Comparison of ENCODE assay signal across 28 cellular contexts in the genomic region with DNA sequence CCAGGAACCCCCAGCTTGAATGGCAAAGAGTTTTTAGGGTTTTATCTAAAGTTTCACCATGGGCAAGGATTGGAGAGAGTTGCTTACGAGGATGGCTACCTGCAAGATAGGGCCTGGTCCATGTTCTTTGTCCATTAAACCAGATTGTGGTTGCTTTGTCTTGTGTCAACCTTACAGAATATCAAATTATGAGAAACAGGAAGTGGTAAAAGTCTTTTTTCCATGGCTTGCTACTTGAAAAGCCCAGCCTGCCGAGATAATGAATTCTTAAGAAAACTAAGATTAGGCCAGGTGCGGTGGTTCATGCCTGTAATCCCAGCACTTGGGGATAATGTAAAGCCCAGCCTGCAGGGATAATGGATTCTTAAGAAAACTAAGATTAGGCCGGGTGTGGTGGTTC. TPM values are rescaled to one million over a fixed set of nuclear protein-coding genes. Genes with fewer than 3 reads are reported as not detected.
DNase-seq lines count a peak whose midpoint lies in the region; ATAC-seq, FAIRE-seq and TF ChIP-seq lines count a peak whose summit lies in the region.
"Had no signal": no experiment of that assay in that cellular context is flagged by ENCODE, and none has a peak within 500 bp of the region (broad histone marks: within the 10 kb centered on the region; RNA-seq: fewer than 3 reads in every experiment).

No MANE protein-coding gene starts in this region.

- FAIRE-seq in astrocyte (lab: Jason Lieb, UNC): no peak
- FAIRE-seq: GM19239, H1, HTR-8/SVneo, keratinocyte had no signal

- H3K27ac ChIP-seq in AG04450 (ENCODE audit: low read depth, low read length) (peak overlapping the region; percentile 68), astrocyte (ENCODE audit: low read depth, low read length) (peak overlapping the region; percentile 94), sigmoid colon (peak overlapping the region in 3 of 4 donors; percentile 40 to 64 (median 59))
- H3K27ac ChIP-seq: epithelial cell of prostate, lower lobe of right lung had no signal

- no peaks in the 10 kb centered on the region for H3K36me3 Mint-ChIP-seq in astrocyte (ENCODE audit: low read depth, unreplicated experiment)
- H3K36me3 Mint-ChIP-seq: CD4-positive, alpha-beta memory T cell had no signal

- no peaks in the 10 kb centered on the region for H3K27me3 Mint-ChIP-seq in astrocyte (ENCODE audit: low read depth, unreplicated experiment)
- H3K27me3 Mint-ChIP-seq: activated B cell treated with CpG ODN at 0.5 μM for 24 hours; activated CD8-positive, alpha-beta T cell treated with anti-CD3 and anti-CD28 coated beads for 36 hours; CD4-positive, alpha-beta memory T cell had no signal

- H3K27me3 ChIP-seq in AG04450 (ENCODE audit: control insufficient read depth, insufficient read depth, low read length): no peaks in the 10 kb centered on the region
- no peaks in the 10 kb centered on the region for H3K27me3 ChIP-seq in astrocyte (ENCODE audit: insufficient read depth, low read length)
- no peaks in the 10 kb centered on the region for H3K27me3 ChIP-seq in sigmoid colon

- TF ChIP-seq CTCF in AG04450 (IDR thresholded peaks at IDR 0.05; ENCODE audit: low read depth, low read length) (no peak), astrocyte (IDR thresholded peaks at IDR 0.05; ENCODE audit: insufficient read depth, low read depth, low read length) (no peak), sigmoid colon (IDR thresholded peaks at IDR 0.05) (no peak)

- H3K4me1 ChIP-seq in astrocyte (ENCODE audit: insufficient read depth, low read length): peaks cover 57% of the 10 kb centered on the region
- H3K4me1 ChIP-seq in sigmoid colon: peaks cover 0 to 65% (median 60%) of the 10 kb centered on the region in 4 donors
- H3K4me1 ChIP-seq: lower lobe of right lung had no signal

- 70 to 76% methylated on average over 4 of the region's 4 CpGs for WGBS in sigmoid colon, 2 donors

- in situ Hi-C loops in KBM-7 (cut with MboI; ENCODE audit: low pct_unique_long_range_greater_than_20kb, low sequenced_read_pairs): no loop called here

- no peak for TF ChIP-seq EP300 in sigmoid colon (IDR thresholded peaks at IDR 0.05)

- no peak overlapping the region for H2AFZ ChIP-seq in astrocyte (ENCODE audit: low read depth, low read length)

- POLR2A ChIA-PET in AG04450 (lab: Yijun Ruan, JAX): interaction anchor here (0.9 to 1.6 kb wide), 3 partner anchors 10 to 76 kb away, joined by 4 read pairs; partner anchors contain the start of gene LOX

- CTCF ChIA-PET in AG04450 (lab: Charles Lee): interaction anchor here (1.1 to 3.8 kb wide), 5 partner anchors 42 to 188 kb away, joined by 6 to 58 read pairs (median 15); no protein-coding TSS in a partner anchor

- ATAC-seq in GM21447 (IDR thresholded peaks at IDR 0.05; ENCODE audit: unreplicated experiment): no peak
- ATAC-seq: activated CD8-positive, alpha-beta T cell treated with anti-CD3 and anti-CD28 coated beads for 36 hours; lower lobe of right lung; Panc1; T-helper 17 cell had no signal

- peak overlapping the region; percentile 58 for H3K4me2 ChIP-seq in astrocyte (ENCODE audit: low read length)

- H3K27ac Mint-ChIP-seq in astrocyte (ENCODE audit: unreplicated experiment): peak overlapping the region; percentile 79
- H3K27ac Mint-ChIP-seq: activated B cell treated with CpG ODN at 0.5 μM for 24 hours; activated CD8-positive, alpha-beta T cell treated with anti-CD3 and anti-CD28 coated beads for 36 hours; CD4-positive, alpha-beta memory T cell; T-helper 17 cell had no signal

- peak overlapping the region; percentile 3 for H3K4me3 Mint-ChIP-seq in astrocyte (ENCODE audit: unreplicated experiment)
- H3K4me3 Mint-ChIP-seq: activated B cell treated with CpG ODN at 0.5 μM for 24 hours; activated CD8-positive, alpha-beta T cell treated with anti-CD3 and anti-CD28 coated beads for 36 hours; T-helper 17 cell had no signal

- no peaks in the 10 kb centered on the region for H3K79me2 ChIP-seq in astrocyte (ENCODE audit: insufficient read depth, low read length)

- DNase-seq in AG04450 (ENCODE audit: low read depth, low spot score): no peak
- DNase-seq in KBM-7: peak; percentile 49
- peak; percentile 54 for DNase-seq in astrocyte (ENCODE audit: low read depth)
- DNase-seq in sigmoid colon: no peak
- DNase-seq in NCI-H2081 treated with DMSO at 0.1 percent for 48 hours (lab: John Stamatoyannopoulos, UW): no peak
- DNase-seq in effector CD4-positive, alpha-beta T cell: no peak
- no peak for DNase-seq in NCI-H1092 treated with DMSO at 0.1 percent for 48 hours (lab: John Stamatoyannopoulos, UW)
- DNase-seq: activated B cell treated with CpG ODN at 0.5 μM for 24 hours; activated CD8-positive, alpha-beta T cell treated with anti-CD3 and anti-CD28 coated beads for 36 hours; activated naive CD4-positive, alpha-beta T cell treated with Interleukin-2 at 50 U/mL for 16 hours; amygdala; CD4-positive, alpha-beta memory T cell; foreskin melanocyte; GF-D8; lower lobe of right lung; NCI-H146; NCI-H774; retina; stimulated activated CD8-positive, alpha-beta memory T cell treated with anti-CD3 and anti-CD28 coated beads, Interleukin-4, amount 100 ng/mL, for 48 hours; T-helper 17 cell had no signal

- H3K4me3 ChIP-seq in AG04450 (ENCODE audit: low read depth, low read length) (no peak overlapping the region), astrocyte (ENCODE audit: insufficient read depth, low read depth, low read length) (no peak overlapping the region), sigmoid colon (no peak overlapping the region)
- H3K4me3 ChIP-seq: lower lobe of right lung had no signal

- peaks cover 64% of the 10 kb centered on the region for H3K4me1 Mint-ChIP-seq in astrocyte (ENCODE audit: low read depth, unreplicated experiment)
- H3K4me1 Mint-ChIP-seq: activated B cell treated with CpG ODN at 0.5 μM for 24 hours had no signal

- no peaks in the 10 kb centered on the region for H3K9me3 Mint-ChIP-seq in astrocyte (ENCODE audit: unreplicated experiment)
- H3K9me3 Mint-ChIP-seq: activated B cell treated with CpG ODN at 0.5 μM for 24 hours; activated CD8-positive, alpha-beta T cell treated with anti-CD3 and anti-CD28 coated beads for 36 hours; CD4-positive, alpha-beta memory T cell had no signal

- H3K36me3 ChIP-seq in astrocyte (ENCODE audit: insufficient read depth, low read length) (no peaks in the 10 kb centered on the region), sigmoid colon (no peaks in the 10 kb centered on the region)
- H3K36me3 ChIP-seq: lower lobe of right lung had no signal

- peak overlapping the region; percentile 64 for H3K9ac ChIP-seq in astrocyte (ENCODE audit: low read length)

- no peak for TF ChIP-seq POLR2A in sigmoid colon (IDR thresholded peaks at IDR 0.05)

- intact Hi-C loops in sigmoid colon (cut with DNase I): loop anchor here (10.0 kb wide), 1 partner anchor 189 kb away; the partner anchor contains the start of gene SRFBP1

- no peaks in the 10 kb centered on the region for H4K20me1 ChIP-seq in astrocyte (ENCODE audit: insufficient read depth, low read length)

- H3K9me3 ChIP-seq in AG04450 (ENCODE audit: control insufficient read depth, insufficient read depth, low read length): no peaks in the 10 kb centered on the region
- no peaks in the 10 kb centered on the region for H3K9me3 ChIP-seq in astrocyte (ENCODE audit: insufficient read depth, low read depth, low read length)
- H3K9me3 ChIP-seq in sigmoid colon: no peaks in the 10 kb centered on the region
- H3K9me3 ChIP-seq: lower lobe of right lung had no signal

RNA-seq across cellular contexts. Expression of gene ZNF474, which starts 24.4 kb away (rescaled TPM):
- polyA plus RNA-seq in AG04450 (2011; rRNA removed): 0.37 TPM in 2 replicates
- 0.55 and 0.56 TPM in 2 replicates for polyA minus RNA-seq in AG04450 (2011; rRNA and poly(A)+ RNA removed)
- 0.38 and 0.45 TPM in 2 replicates for total RNA-seq in astrocyte
- total RNA-seq in sigmoid colon: under 1 TPM in 2 of 4 donors, not detected in 2; 0.27 to 0.28 TPM
- under 1 TPM in 1 of 3 donors, not detected in 2; 0.07 TPM for polyA plus RNA-seq in sigmoid colon
- total RNA-seq: activated B cell treated with CpG ODN at 0.5 μM for 24 hours; activated CD8-positive, alpha-beta T cell treated with anti-CD3 and anti-CD28 coated beads for 36 hours; cardiac septum; H1 had no signal
- polyA plus RNA-seq: H1 had no signal

Comparison
In these comparisons a context has a peak if more than half of its experiments do, and no peak if none do; other contexts are left out.
1. DNase-seq: peak in KBM-7 (single experiment) and astrocyte (single experiment); none in AG04450 (single experiment), sigmoid colon (single experiment), NCI-H2081 treated with DMSO at 0.1 percent for 48 hours (single experiment), effector CD4-positive, alpha-beta T cell (single experiment) and NCI-H1092 treated with DMSO at 0.1 percent for 48 hours (single experiment).
2. Peak in every context shown above with its lines, with median percentiles within 50 percentile points of each other: H3K27ac ChIP-seq.